ENCODE assay signal across 8 cellular contexts in the genomic region with DNA sequence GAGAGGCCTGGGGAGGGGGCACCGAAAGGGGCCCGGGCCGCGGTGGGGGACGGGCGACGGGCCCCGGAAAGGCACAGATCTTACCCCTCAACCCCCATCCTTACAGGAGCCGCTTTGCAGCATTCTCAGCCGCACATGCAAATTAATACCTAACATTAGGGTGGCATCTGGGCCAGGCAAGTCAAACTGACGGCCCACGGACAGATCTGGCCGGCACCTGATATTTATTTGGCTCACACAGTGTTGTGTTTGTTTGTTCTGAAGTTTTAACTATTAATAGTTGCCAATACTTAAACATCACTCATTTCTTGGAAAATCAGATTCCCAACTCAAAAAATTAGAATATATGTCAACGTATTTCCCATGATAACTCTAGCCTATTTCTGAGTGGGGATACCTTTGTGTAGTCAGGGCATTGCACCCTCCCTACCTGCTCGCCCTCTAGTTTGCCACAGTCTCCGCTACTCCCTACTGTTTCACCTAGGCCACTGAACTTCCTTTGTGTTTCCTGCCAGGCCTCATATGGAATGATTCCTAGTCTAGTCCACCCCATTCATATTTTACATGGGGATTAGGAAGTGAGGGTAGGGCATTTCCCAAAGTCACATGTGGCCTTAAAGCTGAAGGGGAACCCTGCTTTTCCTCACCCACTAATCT.
DNase-seq lines count a peak whose midpoint lies in the region; ATAC-seq and TF ChIP-seq lines count a peak whose summit lies in the region.

No MANE protein-coding gene starts in this region.

- H3K9me3 ChIP-seq in testis, result no peaks in the 10 kb centered on the region

- no peaks in the 10 kb centered on the region for H3K36me3 ChIP-seq in kidney epithelial cell (ENCODE audit: control insufficient read depth, insufficient read depth, low read length)
- H3K36me3 ChIP-seq in testis (ENCODE audit: low read depth, missing control alignments), result no peaks in the 10 kb centered on the region

- peaks cover 2% of the 10 kb centered on the region for H3K27me3 Mint-ChIP-seq in activated naive CD8-positive, alpha-beta T cell

- H3K4me1 ChIP-seq in testis, result no peaks in the 10 kb centered on the region

- DNase-seq in Right ventricle myocardium superior (no peak), left ventricle myocardium superior (no peak), kidney epithelial cell (ENCODE audit: low read depth) (no peak), testis (no peak), retina (no peak), superior temporal gyrus (ENCODE audit: extremely low spot score) (no peak)

- no peak for TF ChIP-seq POLR2A in testis (IDR thresholded peaks at IDR 0.05)

- no peaks in the 10 kb centered on the region for H3K9me3 Mint-ChIP-seq in activated naive CD8-positive, alpha-beta T cell (ENCODE audit: low read depth)

- H3K4me3 Mint-ChIP-seq in activated naive CD8-positive, alpha-beta T cell, result peak overlapping the region; percentile 67

- no peaks in the 10 kb centered on the region for H3K36me3 Mint-ChIP-seq in activated naive CD8-positive, alpha-beta T cell

- H3K27ac ChIP-seq in testis, result peak overlapping the region; percentile 72 to 82

- 15 to 32% methylated on average over 8 to 16 of the region's 16 CpGs for WGBS in testis, 2 donors

- no peak overlapping the region for H3K27ac Mint-ChIP-seq in activated naive CD8-positive, alpha-beta T cell

- H3K4me3 ChIP-seq in kidney epithelial cell (ENCODE audit: low read depth, low read length) (peak overlapping the region; percentile 28), testis (peak overlapping the region; percentile 52 to 69)

- peak; percentile 12 for ATAC-seq in Right ventricle myocardium superior (ENCODE audit: poor library complexity)
- no peak for ATAC-seq in left ventricle myocardium superior
- peak; percentile 29 for ATAC-seq in HG03108 (IDR thresholded peaks at IDR 0.05; ENCODE audit: unreplicated experiment)

- H3K4me1 Mint-ChIP-seq in activated naive CD8-positive, alpha-beta T cell (ENCODE audit: low read depth), result peaks cover 7% of the 10 kb centered on the region

- TF ChIP-seq CTCF in kidney epithelial cell (IDR thresholded peaks at IDR 0.05; ENCODE audit: insufficient read depth, low read length, poor library complexity, severe bottlenecking), result no peak
- TF ChIP-seq CTCF in testis (IDR thresholded peaks at IDR 0.05), result no peak

- intact Hi-C loops in Right ventricle myocardium superior (cut with DNase I), result loop anchor here (5.0 kb wide), 1 partner anchor 69 kb away; no protein-coding TSS in a partner anchor
- intact Hi-C loops in left ventricle myocardium superior (cut with micrococcal nuclease), result no loop called here
- intact Hi-C loops in testis (cut with DNase I; ENCODE audit: low total_unique reads), result loop anchor here (10.0 kb wide), 1 partner anchor 72 kb away; the partner anchor contains the start of gene LARP1

- H3K27me3 ChIP-seq in kidney epithelial cell (ENCODE audit: control insufficient read depth, insufficient read depth, low read length), result no peaks in the 10 kb centered on the region
- no peaks in the 10 kb centered on the region for H3K27me3 ChIP-seq in testis
